Comparison of ENCODE assay signal across 8 cellular contexts in genomic region chr18:45874501-45875184, GRCh38. TPM values are rescaled to one million over a fixed set of nuclear protein-coding genes. Genes with fewer than 3 reads are reported as not detected.
A peak's percentile ranks its signal among the peaks of the same experiment; 100 is the strongest.
DNase-seq lines count a peak whose midpoint lies in the region; ATAC-seq and TF ChIP-seq lines count a peak whose summit lies in the region.

No MANE protein-coding gene starts in this region.

- H4K20me1 ChIP-seq in smooth muscle cell (ENCODE audit: low read depth), result no peaks in the 10 kb centered on the region

- no peaks in the 10 kb centered on the region for H3K79me2 ChIP-seq in smooth muscle cell (ENCODE audit: low read depth)

- no peaks in the 10 kb centered on the region for H3F3A ChIP-seq in smooth muscle cell (ENCODE audit: low read depth)

- H3K4me2 ChIP-seq in smooth muscle cell, result no peak overlapping the region

- peaks cover 21% of the 10 kb centered on the region for H3K4me1 Mint-ChIP-seq in T-helper 2 cell treated with Interferon-gamma antibody and Interleukin-4, amounts not matched to agents 5 μg/mL and 100 μg/mL, for 36 hours (ENCODE audit: low read depth)
- peaks cover 1% of the 10 kb centered on the region for H3K4me1 Mint-ChIP-seq in glutamatergic neuron (ENCODE audit: low read depth, unreplicated experiment)

- no peak overlapping the region for H3K27ac ChIP-seq in smooth muscle cell (ENCODE audit: low read depth)

- peak overlapping the region; percentile 40 for H3K4me3 Mint-ChIP-seq in T-helper 2 cell treated with Interferon-gamma antibody and Interleukin-4, amounts not matched to agents 5 μg/mL and 100 μg/mL, for 36 hours
- H3K4me3 Mint-ChIP-seq in glutamatergic neuron (ENCODE audit: unreplicated experiment), result no peak overlapping the region

- peaks cover 27% of the 10 kb centered on the region for H3K9me3 Mint-ChIP-seq in T-helper 2 cell treated with Interferon-gamma antibody and Interleukin-4, amounts not matched to agents 5 μg/mL and 100 μg/mL, for 36 hours
- peaks cover 1% of the 10 kb centered on the region for H3K9me3 Mint-ChIP-seq in glutamatergic neuron (ENCODE audit: unreplicated experiment)

- H3K27ac Mint-ChIP-seq in T-helper 2 cell treated with Interferon-gamma antibody and Interleukin-4, amounts not matched to agents 5 μg/mL and 100 μg/mL, for 36 hours, result peak overlapping the region; percentile 71
- no peak overlapping the region for H3K27ac Mint-ChIP-seq in glutamatergic neuron (ENCODE audit: unreplicated experiment)

- no peaks in the 10 kb centered on the region for H3K9me3 ChIP-seq in smooth muscle cell (replicated peaks; ENCODE audit: low read depth)

- WGBS in smooth muscle cell (ENCODE audit: low lambda C conversion rate), result 96% methylated on average over 5 of the region's 5 CpGs

- H3K4me3 ChIP-seq in fibroblast of mammary gland (ENCODE audit: control insufficient read depth, low read depth, low read length), result no peak overlapping the region
- no peak overlapping the region for H3K4me3 ChIP-seq in smooth muscle cell

- no peak overlapping the region for H3K9ac ChIP-seq in smooth muscle cell (ENCODE audit: low read depth)

- peaks cover 76% of the 10 kb centered on the region for H3K36me3 Mint-ChIP-seq in T-helper 2 cell treated with Interferon-gamma antibody and Interleukin-4, amounts not matched to agents 5 μg/mL and 100 μg/mL, for 36 hours (ENCODE audit: low read depth)
- peaks cover 21% of the 10 kb centered on the region for H3K36me3 Mint-ChIP-seq in glutamatergic neuron (ENCODE audit: unreplicated experiment)

- no peaks in the 10 kb centered on the region for H3K4me1 ChIP-seq in smooth muscle cell (ENCODE audit: low read depth)

- no peak overlapping the region for H2AFZ ChIP-seq in smooth muscle cell (ENCODE audit: low read depth)

- H3K27me3 Mint-ChIP-seq in T-helper 2 cell treated with Interferon-gamma antibody and Interleukin-4, amounts not matched to agents 5 μg/mL and 100 μg/mL, for 36 hours (ENCODE audit: low read depth), result no peaks in the 10 kb centered on the region
- H3K27me3 Mint-ChIP-seq in glutamatergic neuron (ENCODE audit: unreplicated experiment), result no peaks in the 10 kb centered on the region

- TF ChIP-seq CTCF in fibroblast of mammary gland (conservative IDR thresholded peaks at IDR 0.05; ENCODE audit: control insufficient read depth, insufficient read depth, low read depth, low read length), result no peak
- no peak for TF ChIP-seq CTCF in glutamatergic neuron (IDR thresholded peaks at IDR 0.05; ENCODE audit: partially characterized antibody, unreplicated experiment)
- no peak for TF ChIP-seq CTCF in smooth muscle cell (IDR thresholded peaks at IDR 0.05; ENCODE audit: borderline replicate concordance, insufficient read depth, poor library complexity, severe bottlenecking)

- peaks cover 8% of the 10 kb centered on the region for H3K36me3 ChIP-seq in smooth muscle cell (ENCODE audit: low read depth)

- ATAC-seq in GM18502 (IDR thresholded peaks at IDR 0.05; ENCODE audit: poor library complexity, unreplicated experiment) (peak; percentile 93), HG02840 (IDR thresholded peaks at IDR 0.05; ENCODE audit: low FRiP score, unreplicated experiment) (peak; percentile 85)

- no peaks in the 10 kb centered on the region for H3K27me3 ChIP-seq in smooth muscle cell (ENCODE audit: low read depth)

- peak; percentile 78 for DNase-seq in T-helper 2 cell treated with Interferon-gamma antibody and Interleukin-4, amounts not matched to agents 5 μg/mL and 100 μg/mL, for 36 hours (ENCODE audit: low spot score)
- peak; percentile 26 for DNase-seq in fibroblast of mammary gland (ENCODE audit: low read depth)
- DNase-seq in glutamatergic neuron, result no peak
- DNase-seq in smooth muscle cell (lab: John Stamatoyannopoulos, UW; ENCODE audit: unreplicated experiment), result no peak
- DNase-seq in NCI-H446 (lab: John Stamatoyannopoulos, UW), result no peak
- no peak for DNase-seq in DMS 273 (lab: John Stamatoyannopoulos, UW; ENCODE audit: unreplicated experiment)

RNA-seq across cellular contexts. Expression of gene SIGLEC15, which starts 49.2 kb away (rescaled TPM):
- total RNA-seq in glutamatergic neuron (ENCODE audit: unreplicated experiment), result not detected
- 0.09 and 0.58 TPM in 2 replicates for total RNA-seq in smooth muscle cell
- polyA plus RNA-seq in smooth muscle cell, result 1.4 and 3.1 TPM in 2 replicates

Comparison
In these comparisons a context has a peak if more than half of its experiments do, and no peak if none do; other contexts are left out.
1. DNase-seq: peak in T-helper 2 cell treated with Interferon-gamma antibody and Interleukin-4, amounts not matched to agents 5 μg/mL and 100 μg/mL, for 36 hours (single experiment) and fibroblast of mammary gland (single experiment); none in glutamatergic neuron (single experiment), smooth muscle cell (single experiment), NCI-H446 (0 of 2) and DMS 273 (single experiment).